In genomic region chr5:6486074-6486473, GRCh38 we compare ENCODE assay signal across 1 cellular context.
TF ChIP-seq lines count a peak whose summit lies in the region.

No MANE protein-coding gene starts in this region.

TF ChIP-seq in K562, 482 proteins besides CTCF, POLR2A, EP300 and RAD21:
- TF ChIP-seq ZNF384 (IDR thresholded peaks at IDR 0.05; ENCODE audit: low read depth, low read length) (no peak), KDM1A (IDR thresholded peaks at IDR 0.05) (peak in 1 of 2 experiments; percentile 41; a peak in 2 of 4 replicates), PBX2 (CRISPR knock-in tag; IDR thresholded peaks at IDR 0.05; ENCODE audit: low read depth) (no peak), PBX2 (tag; conservative IDR thresholded peaks at IDR 0.05; ENCODE audit: low read depth) (no peak), IFI16 (CRISPR knock-in tag; IDR thresholded peaks at IDR 0.05) (no peak), ATF4 (CRISPR knock-in tag; IDR thresholded peaks at IDR 0.05) (no peak), ZNF398 (CRISPR knock-in tag; IDR thresholded peaks at IDR 0.05) (no peak), TEAD4 (IDR thresholded peaks at IDR 0.05; ENCODE audit: low read length) (no peak), TEAD4 (CRISPR knock-in tag; IDR thresholded peaks at IDR 0.05; ENCODE audit: borderline replicate concordance) (no peak), ZNF668 (CRISPR knock-in tag; IDR thresholded peaks at IDR 0.05) (no peak), PHF20 (IDR thresholded peaks at IDR 0.05; ENCODE audit: partially characterized antibody) (no peak), ZNF3 (CRISPR knock-in tag; IDR thresholded peaks at IDR 0.05) (no peak), ELK1 (CRISPR knock-in tag; IDR thresholded peaks at IDR 0.05) (no peak), ETV1 (tag; conservative IDR thresholded peaks at IDR 0.05; ENCODE audit: low read depth) (no peak), SMARCA5 (IDR thresholded peaks at IDR 0.05) (peak; percentile 72; the same call in 1 of the 2 replicates), FIP1L1 (IDR thresholded peaks at IDR 0.05; ENCODE audit: low read depth, low read length, poor library complexity, severe bottlenecking) (no peak), C11orf30 (IDR thresholded peaks at IDR 0.05; ENCODE audit: low read depth) (no peak), MCM7 (IDR thresholded peaks at IDR 0.05) (no peak), RBM25 (IDR thresholded peaks at IDR 0.05; ENCODE audit: low read depth, low read length, severe bottlenecking) (peak; percentile 91), SIN3A (IDR thresholded peaks at IDR 0.05; ENCODE audit: borderline replicate concordance in 2 of 2, control insufficient read depth in 1 of 2, low read depth in 2 of 2, low read length in 2 of 2) (no peak), ETV6 (IDR thresholded peaks at IDR 0.05; ENCODE audit: borderline replicate concordance in 1 of 2, low read depth in 2 of 2, low read length in 1 of 2) (no peak), ETV6 (CRISPR knock-in tag; IDR thresholded peaks at IDR 0.05; ENCODE audit: borderline replicate concordance) (no peak), NFIX (CRISPR knock-in tag; IDR thresholded peaks at IDR 0.05; ENCODE audit: low read depth) (no peak), CBX1 (IDR thresholded peaks at IDR 0.05; ENCODE audit: low read depth) (no peak), NR2C1 (IDR thresholded peaks at IDR 0.05) (no peak), NR2C1 (tag; IDR thresholded peaks at IDR 0.05) (no peak), LEF1 (IDR thresholded peaks at IDR 0.05) (no peak), HDAC3 (IDR thresholded peaks at IDR 0.05; ENCODE audit: borderline replicate concordance, partially characterized antibody) (no peak), SNAPC5 (CRISPR knock-in tag; IDR thresholded peaks at IDR 0.05) (no peak), ZFP36 (IDR thresholded peaks at IDR 0.05; ENCODE audit: low read depth, low read length, partially characterized antibody) (peak; percentile 69), BCLAF1 (IDR thresholded peaks at IDR 0.05; ENCODE audit: borderline replicate concordance in 1 of 2, control insufficient read depth in 1 of 2, low read depth in 2 of 2, low read length in 1 of 2) (no peak), CC2D1A (IDR thresholded peaks at IDR 0.05) (no peak), BCOR (IDR thresholded peaks at IDR 0.05) (peak; percentile 71; the same call in 1 of the 2 replicates), ZBTB17 (CRISPR knock-in tag; IDR thresholded peaks at IDR 0.05) (no peak), ZNF589 (CRISPR knock-in tag; IDR thresholded peaks at IDR 0.05; ENCODE audit: low read depth) (no peak), ILK (tag; IDR thresholded peaks at IDR 0.05; ENCODE audit: borderline replicate concordance, low read depth) (no peak), E2F3 (CRISPR knock-in tag; IDR thresholded peaks at IDR 0.05) (no peak)
